ENCODE assay signal across 23 cellular contexts in genomic region chr17:61420745-61421398, GRCh38. TPM values are rescaled to one million over a fixed set of nuclear protein-coding genes. Genes with fewer than 3 reads are reported as not detected.
DNase-seq lines count a peak whose midpoint lies in the region; ATAC-seq, FAIRE-seq and TF ChIP-seq lines count a peak whose summit lies in the region.
"Had no signal": no experiment of that assay in that cellular context is flagged by ENCODE, and none has a peak within 500 bp of the region (broad histone marks: within the 10 kb centered on the region; RNA-seq: fewer than 3 reads in every experiment).

No MANE protein-coding gene starts in this region.

- peak; percentile 83 for FAIRE-seq in urothelium cell line (lab: Jason Lieb, UNC)
- FAIRE-seq: GM12892, GM18507, H1 had no signal

- no peak overlapping the region for H3K9ac ChIP-seq in HCT116 (ENCODE audit: low read length)
- H3K9ac ChIP-seq: BLaER1 had no signal

- no peak for TF ChIP-seq CTCF in HCT116 (IDR thresholded peaks at IDR 0.05 in 2 of 3, conservative IDR thresholded peaks at IDR 0.05 in 1 of 3; ENCODE audit: borderline replicate concordance in 1 of 3, insufficient read depth in 1 of 3, low read depth in 2 of 3, low read length in 2 of 3)
- TF ChIP-seq CTCF in esophagus muscularis mucosa (IDR thresholded peaks at IDR 0.05), result no peak
- no peak for TF ChIP-seq CTCF in GM20000 (IDR thresholded peaks at IDR 0.05; ENCODE audit: extremely low read depth, missing control alignments)

- TF ChIP-seq EP300 in esophagus muscularis mucosa (IDR thresholded peaks at IDR 0.05), result no peak

- TF ChIP-seq POLR2A in HCT116 (IDR thresholded peaks at IDR 0.05; ENCODE audit: borderline replicate concordance, extremely low read depth, insufficient read depth, insufficient read length) (no peak), esophagus muscularis mucosa (IDR thresholded peaks at IDR 0.05; ENCODE audit: low read depth) (no peak)

- peak overlapping the region; percentile 10 for H2AFZ ChIP-seq in HCT116 (ENCODE audit: low read depth, low read length, poor library complexity, severe bottlenecking)

- no peaks in the 10 kb centered on the region for H3K27me3 ChIP-seq in HCT116 (ENCODE audit: insufficient read depth, low read length)
- H3K27me3 ChIP-seq in esophagus muscularis mucosa, result peaks cover 0 to 50% (median 12%) of the 10 kb centered on the region in 4 donors
- H3K27me3 ChIP-seq: BLaER1 had no signal

- WGBS in esophagus muscularis mucosa, result 73% methylated on average over 4 of the region's 4 CpGs

- H4K20me1 ChIP-seq in HCT116 (ENCODE audit: insufficient read depth), result no peaks in the 10 kb centered on the region
- H4K20me1 ChIP-seq: BLaER1 had no signal

- H3K27ac ChIP-seq in HCT116 (ENCODE audit: low read depth, low read length) (no peak overlapping the region), esophagus muscularis mucosa (replicated peaks in 1 of 4) (no peak overlapping the region)
- H3K27ac ChIP-seq: BLaER1, HL-60 had no signal

- no peak overlapping the region for H3K4me2 ChIP-seq in HCT116 (ENCODE audit: low read length)
- H3K4me2 ChIP-seq: BLaER1 had no signal

- H3K79me2 ChIP-seq in HCT116 (ENCODE audit: insufficient read depth, low read length), result no peaks in the 10 kb centered on the region

- intact Hi-C loops in HCT116 (cut with micrococcal nuclease) (no loop called here), esophagus muscularis mucosa (cut with DNase I) (loop anchor here (10.0 kb wide), 1 partner anchor 64 kb away; no protein-coding TSS in a partner anchor)

- DNase-seq in HCT116 (ENCODE audit: low read depth, low spot score) (no peak), NCI-H69 (lab: John Stamatoyannopoulos, UW) (peak; percentile 42), esophagus muscularis mucosa (ENCODE audit: extremely low spot score) (peak; percentile 55), urothelium cell line (ENCODE audit: low spot score) (no peak), GM20000 (ENCODE audit: low spot score) (no peak), NCI-H1048 (lab: John Stamatoyannopoulos, UW) (no peak), hypothalamus (lab: John Stamatoyannopoulos, UW) (no peak)
- DNase-seq: 8988T; CD4-positive, alpha-beta memory T cell; DMS153; DMS79; GDM1; H9 had no signal

- POLR2A ChIA-PET in HCT116 (lab: Charles Lee), result interaction anchor here (1.1 kb wide), 1 partner anchor 154 kb away, joined by 3 read pairs; no protein-coding TSS in a partner anchor

- CTCF ChIA-PET in HCT116 (lab: Charles Lee), result interaction anchor here (1.4 to 2.3 kb wide), 5 partner anchors 9 to 689 kb away, joined by 3 to 9 read pairs (median 5); no protein-coding TSS in a partner anchor

- no peak overlapping the region for H3K4me3 ChIP-seq in HCT116 (replicated peaks in 1 of 2; ENCODE audit: low read depth in 1 of 2, low read length in 2 of 2)
- H3K4me3 ChIP-seq in esophagus muscularis mucosa, result no peak overlapping the region
- H3K4me3 ChIP-seq: BLaER1 had no signal

- H3K9me2 ChIP-seq in HCT116 (ENCODE audit: insufficient read depth), result no peaks in the 10 kb centered on the region

- RAD21 ChIA-PET in HCT116 (lab: Charles Lee; ENCODE audit: low non-redundant PET in 1 of 2, low total read pairs in 2 of 2, uncharacterized antibody in 2 of 2, unreplicated experiment in 2 of 2), result no interaction called here

- no peak for TF ChIP-seq RAD21 in HCT116 (IDR thresholded peaks at IDR 0.05; ENCODE audit: low read depth)

- BruUV-seq in HCT116 (replicated peaks; lab: Mats Ljungman, UMichigan), result no TSS peak

- H3K4me1 ChIP-seq in HCT116 (ENCODE audit: control insufficient read depth in 1 of 2, insufficient read depth in 2 of 2, low read length in 2 of 2), result peaks cover 31 to 32% of the 10 kb centered on the region in 2 experiments
- peaks cover 8 to 16% (median 15%) of the 10 kb centered on the region in 4 donors for H3K4me1 ChIP-seq in esophagus muscularis mucosa

- H3K36me3 ChIP-seq in HCT116 (ENCODE audit: control insufficient read depth in 1 of 2, insufficient read depth in 2 of 2, low read length in 2 of 2), result no peaks in the 10 kb centered on the region
- no peaks in the 10 kb centered on the region for H3K36me3 ChIP-seq in esophagus muscularis mucosa
- H3K36me3 ChIP-seq: BLaER1 had no signal

- H3K9me3 ChIP-seq in HCT116 (ENCODE audit: control insufficient read depth in 1 of 2, insufficient read depth in 1 of 2, low read depth in 1 of 2, low read length in 2 of 2) (no peaks in the 10 kb centered on the region), esophagus muscularis mucosa (no peaks in the 10 kb centered on the region)
- H3K9me3 ChIP-seq: BLaER1 had no signal

- ATAC-seq in HCT116, result no peak

TF ChIP-seq in HCT116, 20 proteins besides CTCF, POLR2A, EP300 and RAD21:
- TF ChIP-seq ZNF274 (IDR thresholded peaks at IDR 0.05; ENCODE audit: low read depth, low read length) (no peak), SP1 (IDR thresholded peaks at IDR 0.05; ENCODE audit: low read depth) (no peak), REST (IDR thresholded peaks at IDR 0.05; ENCODE audit: low read depth) (no peak), ATF3 (IDR thresholded peaks at IDR 0.05) (no peak), CBX3 (IDR thresholded peaks at IDR 0.05; ENCODE audit: low read depth) (no peak), EGR1 (IDR thresholded peaks at IDR 0.05; ENCODE audit: low read depth) (no peak), SIN3A (IDR thresholded peaks at IDR 0.05; ENCODE audit: low read depth) (no peak), TCF7L2 (IDR thresholded peaks at IDR 0.05; ENCODE audit: borderline replicate concordance, extremely low read depth, insufficient read depth, insufficient read length) (no peak), POLR2AphosphoS5 (IDR thresholded peaks at IDR 0.05; ENCODE audit: low read depth, low read length) (no peak), ZFX (IDR thresholded peaks at IDR 0.05) (no peak), EZH2 (IDR thresholded peaks at IDR 0.05) (no peak)
TF ChIP-seq in HCT116: peak in this region for 0.

RNA-seq across cellular contexts. Expression of gene TBX2, which starts 21.2 kb away (rescaled TPM):
- total RNA-seq in HCT116 (2021; ENCODE audit: unreplicated experiment), result 0.71 TPM
- polyA plus RNA-seq in HCT116 (2012), result 0.09 and 0.42 TPM in 2 replicates
- total RNA-seq in esophagus muscularis mucosa, result 10 to 100 TPM; 17.9 to 42.6 (median 31.3) TPM
- total RNA-seq: A673; CD4-positive, alpha-beta memory T cell; H1; H9 had no signal
- polyA plus RNA-seq: CD14-positive monocyte; CD4-positive, alpha-beta memory T cell; H1; IgD-negative memory B cell had no signal

RNA-seq across cellular contexts. Expression of gene TBX4, which starts 31.4 kb away (rescaled TPM):
- total RNA-seq in HCT116 (2021; ENCODE audit: unreplicated experiment), result 0.27 TPM
- polyA plus RNA-seq in HCT116 (2012), result 0.36 and 0.41 TPM in 2 replicates
- total RNA-seq in esophagus muscularis mucosa, result not detected
- total RNA-seq: A673; CD4-positive, alpha-beta memory T cell; Daoy; H1; H9; HT1080 had no signal
- polyA plus RNA-seq: CD14-positive monocyte; CD4-positive, alpha-beta memory T cell; IgD-negative memory B cell had no signal

Comparison
In these comparisons a context has a peak if more than half of its experiments do, and no peak if none do; other contexts are left out.
1. DNase-seq: peak in NCI-H69 (single experiment) and esophagus muscularis mucosa (single experiment); none in HCT116 (single experiment), urothelium cell line (single experiment), GM20000 (single experiment), NCI-H1048 (single experiment) and hypothalamus (0 of 51).
2. RNA of gene TBX2, which starts 21.2 kb away (total RNA-seq): 17.9 to 42.6 TPM in esophagus muscularis mucosa; 0.71 TPM in HCT116 (single experiment); every median in the first group is over 10 times any median in the second.